ENCODE assay signal across 9 cellular contexts in the genomic region with DNA sequence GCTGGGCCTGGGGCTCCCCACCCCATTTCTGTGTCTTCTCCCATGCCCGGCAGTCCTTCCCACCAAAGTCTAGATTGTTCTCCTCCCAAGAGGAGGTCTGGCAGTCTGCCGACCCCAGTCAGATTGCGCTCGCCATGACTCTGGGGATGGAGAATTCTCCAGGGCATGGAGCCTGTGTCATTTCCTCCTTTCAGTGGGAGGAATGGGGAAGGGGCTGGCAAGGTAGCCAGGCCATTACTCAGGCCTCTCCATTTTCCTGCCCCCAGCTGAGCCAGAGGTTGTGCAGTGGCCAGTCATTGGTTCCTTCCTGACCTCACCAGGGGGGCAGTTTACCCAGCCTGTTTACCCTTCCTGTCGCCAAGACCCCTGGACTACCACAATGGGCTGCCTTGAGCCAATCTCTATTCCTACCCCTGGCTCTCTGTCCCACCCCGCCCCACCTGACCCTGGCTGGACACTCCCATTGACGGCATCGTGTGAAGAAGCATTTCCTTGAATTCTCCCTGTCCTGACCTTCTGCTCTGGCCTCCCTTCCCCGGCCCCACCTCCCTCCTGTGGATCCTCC. TPM values are rescaled to one million over a fixed set of nuclear protein-coding genes. Genes with fewer than 3 reads are reported as not detected.
DNase-seq lines count a peak whose midpoint lies in the region; ATAC-seq and TF ChIP-seq lines count a peak whose summit lies in the region.
"Had no signal": no experiment of that assay in that cellular context is flagged by ENCODE, and none has a peak within 500 bp of the region (broad histone marks: within the 10 kb centered on the region; RNA-seq: fewer than 3 reads in every experiment).

No MANE protein-coding gene starts in this region.

- H3K27me3 ChIP-seq in BLaER1 (no peaks in the 10 kb centered on the region), parathyroid adenoma (ENCODE audit: control insufficient read depth, insufficient read depth, low read length) (no peaks in the 10 kb centered on the region)

- no peaks in the 10 kb centered on the region for H3K79me2 ChIP-seq in parathyroid adenoma

- peaks cover 5% of the 10 kb centered on the region for H3K27me3 Mint-ChIP-seq in activated naive CD4-positive, alpha-beta T cell treated with anti-CD3 and anti-CD28 coated beads for 36 hours (ENCODE audit: low read depth)

- no peak overlapping the region for H2AFZ ChIP-seq in parathyroid adenoma

- intact Hi-C loops in activated naive CD4-positive, alpha-beta T cell treated with anti-CD3 and anti-CD28 coated beads for 36 hours (cut with micrococcal nuclease): no loop called here

- TF ChIP-seq CTCF in parathyroid adenoma (IDR thresholded peaks at IDR 0.05): no peak

- H4K20me1 ChIP-seq in BLaER1: peaks cover 90% of the 10 kb centered on the region

- DNase-seq in glomerular visceral epithelial cell (ENCODE audit: extremely low spot score): peak; percentile 73
- no peak for DNase-seq in effector CD4-positive, alpha-beta T cell
- no peak for DNase-seq in activated naive CD4-positive, alpha-beta T cell treated with anti-CD3 and anti-CD28 coated beads for 36 hours
- no peak for DNase-seq in stimulated activated CD4-positive, alpha-beta T cell treated with anti-CD3 and anti-CD28 coated beads, Interleukin-4, amount 100 ng/mL, for 1 hour
- DNase-seq: activated CD4-positive, CD25-positive, alpha-beta regulatory T cell had no signal

- WGBS in adipose tissue, 3 donors: 35 to 66% (median 40%) methylated on average over 9 of the region's 9 CpGs

- CTCF ChIA-PET in activated naive CD4-positive, alpha-beta T cell treated with anti-CD3 and anti-CD28 coated beads for 36 hours (lab: Charles Lee): no interaction called here

- H3K4me2 ChIP-seq in BLaER1 (peak overlapping the region; percentile 36), parathyroid adenoma (ENCODE audit: low read length) (peak overlapping the region; percentile 1)

- peaks cover 14% of the 10 kb centered on the region; the same call in 1 of the 2 replicates for H3K36me3 ChIP-seq in BLaER1
- H3K36me3 ChIP-seq in parathyroid adenoma (ENCODE audit: control insufficient read depth, insufficient read depth, low read length): no peaks in the 10 kb centered on the region

- H3K9me3 ChIP-seq in BLaER1: no peaks in the 10 kb centered on the region
- no peaks in the 10 kb centered on the region for H3K9me3 ChIP-seq in parathyroid adenoma (ENCODE audit: control insufficient read depth, low read length)

- no peaks in the 10 kb centered on the region for H3K36me3 Mint-ChIP-seq in activated naive CD4-positive, alpha-beta T cell treated with anti-CD3 and anti-CD28 coated beads for 36 hours (ENCODE audit: low read depth)

- no peak overlapping the region for H3K27ac ChIP-seq in BLaER1
- H3K27ac ChIP-seq in adipose tissue (ENCODE audit: low read depth, low read length): peak overlapping the region; percentile 91
- H3K27ac ChIP-seq in parathyroid adenoma: peak overlapping the region; percentile 62

- ATAC-seq in HG03159 (IDR thresholded peaks at IDR 0.05; ENCODE audit: unreplicated experiment): no peak

- H3K9ac ChIP-seq in BLaER1: no peak overlapping the region
- H3K9ac ChIP-seq in parathyroid adenoma: no peak overlapping the region

- no peak overlapping the region for H3K4me3 Mint-ChIP-seq in activated naive CD4-positive, alpha-beta T cell treated with anti-CD3 and anti-CD28 coated beads for 36 hours

- H3K4me1 ChIP-seq in BLaER1 (peaks cover 83% of the 10 kb centered on the region), parathyroid adenoma (peaks cover 68% of the 10 kb centered on the region)

- H3K4me3 ChIP-seq in BLaER1: no peak overlapping the region
- no peak overlapping the region for H3K4me3 ChIP-seq in parathyroid adenoma (ENCODE audit: low read depth, low read length)

- no peaks in the 10 kb centered on the region for H3K4me1 Mint-ChIP-seq in activated naive CD4-positive, alpha-beta T cell treated with anti-CD3 and anti-CD28 coated beads for 36 hours (ENCODE audit: low read depth)

- H3K9me3 Mint-ChIP-seq in activated naive CD4-positive, alpha-beta T cell treated with anti-CD3 and anti-CD28 coated beads for 36 hours: no peaks in the 10 kb centered on the region

- no peak overlapping the region for H3K27ac Mint-ChIP-seq in activated naive CD4-positive, alpha-beta T cell treated with anti-CD3 and anti-CD28 coated beads for 36 hours

RNA-seq across cellular contexts. Expression of gene SYNPO, which starts 0.6 kb away (rescaled TPM):
- 10 to 100 TPM; 15.8 to 66.8 (median 59.7) TPM for polyA plus RNA-seq in adipose tissue
- total RNA-seq in activated naive CD4-positive, alpha-beta T cell treated with anti-CD3 and anti-CD28 coated beads for 36 hours: under 1 TPM; 0.14 to 0.17 TPM

RNA-seq across cellular contexts. Expression of gene MYOZ3, which starts 20.0 kb away (rescaled TPM):
- under 1 TPM; 0.06 to 0.79 (median 0.24) TPM for polyA plus RNA-seq in adipose tissue
- under 1 TPM; 0.17 to 0.49 TPM for total RNA-seq in activated naive CD4-positive, alpha-beta T cell treated with anti-CD3 and anti-CD28 coated beads for 36 hours

RNA-seq across cellular contexts. Expression of gene RBM22, which starts 59.8 kb away (rescaled TPM):
- polyA plus RNA-seq in adipose tissue: 10 to 100 TPM; 17.0 to 24.4 (median 24.1) TPM
- total RNA-seq in activated naive CD4-positive, alpha-beta T cell treated with anti-CD3 and anti-CD28 coated beads for 36 hours: 10 to 100 TPM; 86.2 to 88.2 TPM
